8 cellular contexts compared by ENCODE assay signal in genomic region chr2:134232868-134233732, GRCh38. TPM values are rescaled to one million over a fixed set of nuclear protein-coding genes. Genes with fewer than 3 reads are reported as not detected.
DNase-seq lines count a peak whose midpoint lies in the region; ATAC-seq and TF ChIP-seq lines count a peak whose summit lies in the region.

No MANE protein-coding gene starts in this region.

- peak overlapping the region; percentile 62 to 78 (median 70); a peak in 21 of 22 replicates for H3K9ac ChIP-seq in BLaER1 treated with 17β-estradiol and CSF1 and Interleukin-3, amounts not matched to agents 10 nM and 100 nM

- H3K27ac ChIP-seq in BLaER1 treated with 17β-estradiol and CSF1 and Interleukin-3, amounts not matched to agents 10 nM and 100 nM, result peak overlapping the region; percentile 75 to 94 (median 82)
- peak overlapping the region; percentile 4 to 88 (median 77) for H3K27ac ChIP-seq in spleen

- peaks cover 0 to 35% (median 11%) of the 10 kb centered on the region in 11 experiments; a peak in 12 of 22 replicates for H3K36me3 ChIP-seq in BLaER1 treated with 17β-estradiol and CSF1 and Interleukin-3, amounts not matched to agents 10 nM and 100 nM
- no peaks in the 10 kb centered on the region for H3K36me3 ChIP-seq in spleen
- H3K36me3 ChIP-seq in MG63, result no peaks in the 10 kb centered on the region

- no peaks in the 10 kb centered on the region for H3K27me3 Mint-ChIP-seq in activated T-helper 17 cell treated with anti-CD3 and anti-CD28 coated beads, Interleukin-2, amount 50 U/mL, for 72 hours

- H3K4me3 ChIP-seq in BLaER1 treated with 17β-estradiol and CSF1 and Interleukin-3, amounts not matched to agents 10 nM and 100 nM, result peak overlapping the region in 7 of 10 experiments; percentile 16 to 40 (median 35); a peak in 11 of 20 replicates
- peak overlapping the region in 1 of 8 donors; percentile 43 for H3K4me3 ChIP-seq in spleen
- H3K4me3 ChIP-seq in MG63, result no peak overlapping the region

- H3K4me3 Mint-ChIP-seq in activated T-helper 17 cell treated with anti-CD3 and anti-CD28 coated beads, Interleukin-2, amount 50 U/mL, for 72 hours, result peak overlapping the region; percentile 52

- TF ChIP-seq CTCF in spleen (IDR thresholded peaks at IDR 0.05 in 8 of 11, conservative IDR thresholded peaks at IDR 0.05 in 3 of 11), result peak in 7 of 11 experiments; percentile 21 to 51 (median 34)

- H4K20me1 ChIP-seq in BLaER1 treated with 17β-estradiol and CSF1 and Interleukin-3, amounts not matched to agents 10 nM and 100 nM, result peaks cover 0 to 20% (median 0%) of the 10 kb centered on the region in 11 experiments; a peak in 4 of 22 replicates

- peak overlapping the region; percentile 75 to 97 (median 81) for H3K4me2 ChIP-seq in BLaER1 treated with 17β-estradiol and CSF1 and Interleukin-3, amounts not matched to agents 10 nM and 100 nM

- DNase-seq in spleen (no peak), NCI-H1694 (lab: John Stamatoyannopoulos, UW) (no peak), MG63 (no peak), islet precursor cell (no peak)

- intact Hi-C loops in spleen (cut with DNase I; ENCODE audit: low total_unique reads), result no loop called here

- peaks cover 5% of the 10 kb centered on the region for H3K9me3 Mint-ChIP-seq in activated T-helper 17 cell treated with anti-CD3 and anti-CD28 coated beads, Interleukin-2, amount 50 U/mL, for 72 hours

- ATAC-seq in GM19328 (IDR thresholded peaks at IDR 0.05; ENCODE audit: unreplicated experiment), result peak; percentile 33
- peak; percentile 34 for ATAC-seq in HG03354 (IDR thresholded peaks at IDR 0.05; ENCODE audit: poor library complexity, severe bottlenecking, unreplicated experiment)
- peak; percentile 71 for ATAC-seq in activated T-helper 17 cell treated with anti-CD3 and anti-CD28 coated beads, Interleukin-2, amount 50 U/mL, for 72 hours (replicated peaks)

- peak overlapping the region; percentile 81 for H3K27ac Mint-ChIP-seq in activated T-helper 17 cell treated with anti-CD3 and anti-CD28 coated beads, Interleukin-2, amount 50 U/mL, for 72 hours

- H3K27me3 ChIP-seq in BLaER1 treated with 17β-estradiol and CSF1 and Interleukin-3, amounts not matched to agents 10 nM and 100 nM, result no peaks in the 10 kb centered on the region
- H3K27me3 ChIP-seq in spleen (replicated peaks in 1 of 7) (no peaks in the 10 kb centered on the region), MG63 (no peaks in the 10 kb centered on the region)

- 45 to 61% (median 53%) methylated on average over 2 of the region's 2 CpGs for WGBS in spleen, 5 donors

- H3K9me3 ChIP-seq in BLaER1 treated with 17β-estradiol and CSF1 and Interleukin-3, amounts not matched to agents 10 nM and 100 nM (replicated peaks in 1 of 11), result peaks cover 14 to 33% (median 24%) of the 10 kb centered on the region in 11 experiments; a peak in 20 of 22 replicates
- H3K9me3 ChIP-seq in spleen (peaks cover 0 to 14% (median 7%) of the 10 kb centered on the region in 8 donors), MG63 (no peaks in the 10 kb centered on the region; the same call in 1 of the 2 replicates)

- peaks cover 64 to 89% (median 81%) of the 10 kb centered on the region in 10 experiments for H3K4me1 ChIP-seq in BLaER1 treated with 17β-estradiol and CSF1 and Interleukin-3, amounts not matched to agents 10 nM and 100 nM
- H3K4me1 ChIP-seq in spleen, result peaks cover 17 to 92% (median 68%) of the 10 kb centered on the region in 6 donors

- TF ChIP-seq POLR2A in spleen (IDR thresholded peaks at IDR 0.05), result no peak

- H3K36me3 Mint-ChIP-seq in activated T-helper 17 cell treated with anti-CD3 and anti-CD28 coated beads, Interleukin-2, amount 50 U/mL, for 72 hours (ENCODE audit: low read depth), result peaks cover 6% of the 10 kb centered on the region

- peaks cover 82% of the 10 kb centered on the region for H3K4me1 Mint-ChIP-seq in activated T-helper 17 cell treated with anti-CD3 and anti-CD28 coated beads, Interleukin-2, amount 50 U/mL, for 72 hours

RNA-seq across cellular contexts. Expression of gene MGAT5, which starts 20.8 kb away (rescaled TPM):
- total RNA-seq in activated T-helper 17 cell treated with anti-CD3 and anti-CD28 coated beads, Interleukin-2, amount 50 U/mL, for 72 hours, result 10 to 100 TPM; 53.0 to 53.1 TPM
- total RNA-seq in spleen, result 100 to 1,000 TPM in 4 of 7 donors, 10 to 100 TPM in 3; 81.0 to 110 (median 101) TPM
- polyA plus RNA-seq in spleen, result 10 to 100 TPM; 11.2 to 17.5 (median 14.4) TPM
- total RNA-seq in MG63 (2014; rRNA removed; shearing (Covaris generic); ENCODE audit: low replicate concordance), result 7.8 and 11.5 TPM in 2 replicates
